16 cellular contexts compared by ENCODE assay signal in genomic region chr5:176531902-176532493, GRCh38. TPM values are rescaled to one million over a fixed set of nuclear protein-coding genes. Genes with fewer than 3 reads are reported as not detected.
DNase-seq lines count a peak whose midpoint lies in the region; ATAC-seq, FAIRE-seq and TF ChIP-seq lines count a peak whose summit lies in the region.
"Had no signal": no experiment of that assay in that cellular context is flagged by ENCODE, and none has a peak within 500 bp of the region (broad histone marks: within the 10 kb centered on the region; RNA-seq: fewer than 3 reads in every experiment).

No MANE protein-coding gene starts in this region.

- peaks cover 37% of the 10 kb centered on the region for H3K4me1 Mint-ChIP-seq in T-helper 1 cell treated with Interleukin-12 subunit alpha and Interleukin-12 subunit beta and Interleukin-4 antibody, amounts not matched to agents 30 μg/mL and 1 μg/mL, for 36 hours (ENCODE audit: low read depth)
- H3K4me1 Mint-ChIP-seq in central memory CD8-positive, alpha-beta T cell, result peaks cover 52% of the 10 kb centered on the region

- in situ Hi-C loops in GM13976 (cut with MboI; ENCODE audit: low sequenced_read_pairs, unreplicated experiment), result no loop called here

- H3K27ac Mint-ChIP-seq in T-helper 1 cell treated with Interleukin-12 subunit alpha and Interleukin-12 subunit beta and Interleukin-4 antibody, amounts not matched to agents 30 μg/mL and 1 μg/mL, for 36 hours, result peak overlapping the region; percentile 41
- peak overlapping the region; percentile 95 for H3K27ac Mint-ChIP-seq in central memory CD8-positive, alpha-beta T cell (ENCODE audit: low read depth)
- H3K27ac Mint-ChIP-seq: GM23338 had no signal

- H3K9me3 Mint-ChIP-seq in T-helper 1 cell treated with Interleukin-12 subunit alpha and Interleukin-12 subunit beta and Interleukin-4 antibody, amounts not matched to agents 30 μg/mL and 1 μg/mL, for 36 hours, result no peaks in the 10 kb centered on the region
- no peaks in the 10 kb centered on the region for H3K9me3 Mint-ChIP-seq in central memory CD8-positive, alpha-beta T cell
- H3K9me3 Mint-ChIP-seq: stimulated activated naive CD8-positive, alpha-beta T cell treated with anti-CD3 and anti-CD28 coated beads, Interleukin-15, Interleukin-2, amounts not matched to agents 100 ng/mL and 50 ng/mL, for 24 hours had no signal

- H3K36me3 Mint-ChIP-seq in T-helper 1 cell treated with Interleukin-12 subunit alpha and Interleukin-12 subunit beta and Interleukin-4 antibody, amounts not matched to agents 30 μg/mL and 1 μg/mL, for 36 hours (ENCODE audit: low read depth), result peaks cover 45% of the 10 kb centered on the region
- peaks cover 62% of the 10 kb centered on the region for H3K36me3 Mint-ChIP-seq in central memory CD8-positive, alpha-beta T cell (ENCODE audit: insufficient read depth)

- no peak for FAIRE-seq in urothelium cell line (lab: Jason Lieb, UNC)

- H3F3A ChIP-seq in Loucy (ENCODE audit: low read depth), result no peaks in the 10 kb centered on the region; the same call in 1 of the 2 replicates

- peak overlapping the region; percentile 99 for H3K9ac ChIP-seq in Loucy (ENCODE audit: low read depth, low read length, poor library complexity, severe bottlenecking)

- no peaks in the 10 kb centered on the region for H3K27me3 Mint-ChIP-seq in T-helper 1 cell treated with Interleukin-12 subunit alpha and Interleukin-12 subunit beta and Interleukin-4 antibody, amounts not matched to agents 30 μg/mL and 1 μg/mL, for 36 hours (ENCODE audit: low read depth)
- no peaks in the 10 kb centered on the region for H3K27me3 Mint-ChIP-seq in central memory CD8-positive, alpha-beta T cell
- H3K27me3 Mint-ChIP-seq: stimulated activated naive CD8-positive, alpha-beta T cell treated with anti-CD3 and anti-CD28 coated beads, Interleukin-15, Interleukin-2, amounts not matched to agents 100 ng/mL and 50 ng/mL, for 24 hours had no signal

- no peaks in the 10 kb centered on the region for H3K9me2 ChIP-seq in Loucy (replicated peaks; ENCODE audit: low read depth, low read length)

- peak overlapping the region; percentile 85 for H3K4me3 Mint-ChIP-seq in T-helper 1 cell treated with Interleukin-12 subunit alpha and Interleukin-12 subunit beta and Interleukin-4 antibody, amounts not matched to agents 30 μg/mL and 1 μg/mL, for 36 hours
- H3K4me3 Mint-ChIP-seq in central memory CD8-positive, alpha-beta T cell, result peak overlapping the region; percentile 83
- H3K4me3 Mint-ChIP-seq: GM23338 had no signal

- no peaks in the 10 kb centered on the region for H3K9me3 ChIP-seq in Loucy (ENCODE audit: insufficient read depth, low read depth, low read length)
- H3K9me3 ChIP-seq: Caco-2, left lung had no signal

- intact Hi-C loops in posterior vena cava (cut with DNase I), result loop anchor here (10.0 kb wide), 1 partner anchor 87 kb away; the partner anchor contains the start of gene FAF2 (in 2 of the 2)

- peaks cover 27% of the 10 kb centered on the region for H3K4me1 ChIP-seq in Loucy (ENCODE audit: insufficient read depth, low read length, poor library complexity, severe bottlenecking)
- H3K4me1 ChIP-seq: Caco-2 had no signal

- DNase-seq in T-helper 1 cell, result no peak
- DNase-seq in central memory CD8-positive, alpha-beta T cell (ENCODE audit: low spot score in 2 of 2), result no peak
- DNase-seq in posterior vena cava (ENCODE audit: low spot score), result peak; percentile 72
- DNase-seq in urothelium cell line (ENCODE audit: low spot score), result no peak
- DNase-seq in GM13976 (ENCODE audit: low spot score), result no peak
- DNase-seq: Caco-2, Karpas-422, NCI-H1436 treated with DMSO at 0.1 percent for 48 hours, T1000 had no signal

- H3K4me2 ChIP-seq in Loucy (ENCODE audit: low read depth, low read length, poor library complexity, severe bottlenecking), result peak overlapping the region; percentile 92
- H3K4me2 ChIP-seq: GM23338 had no signal

- H4K20me1 ChIP-seq in Loucy (ENCODE audit: insufficient read depth, low read length, poor library complexity, severe bottlenecking), result peaks cover 42% of the 10 kb centered on the region

- peak overlapping the region; percentile 71 for H3K4me3 ChIP-seq in Loucy (ENCODE audit: low read length, poor library complexity, severe bottlenecking)
- H3K4me3 ChIP-seq: GM23338, left lung had no signal

- peaks cover 72% of the 10 kb centered on the region for H3K79me2 ChIP-seq in Loucy (ENCODE audit: insufficient read depth, low read length)

- TF ChIP-seq CTCF in Loucy (conservative IDR thresholded peaks at IDR 0.05; ENCODE audit: low read length) (no peak), GM13976 (IDR thresholded peaks at IDR 0.05; ENCODE audit: borderline replicate concordance, control extremely low read depth, extremely low read depth, insufficient read depth, missing control alignments) (no peak)

- peaks cover 6% of the 10 kb centered on the region for H3K27me3 ChIP-seq in Loucy (ENCODE audit: insufficient read depth, low read length, poor library complexity, severe bottlenecking)
- H3K27me3 ChIP-seq: left lung had no signal

- H3K36me3 ChIP-seq in Loucy (ENCODE audit: insufficient read depth, low read length), result peaks cover 28% of the 10 kb centered on the region; the same call in 1 of the 2 replicates

- H2AFZ ChIP-seq in Loucy (ENCODE audit: low read length), result no peak overlapping the region
- H2AFZ ChIP-seq: GM23338 had no signal

- ATAC-seq in central memory CD8-positive, alpha-beta T cell (replicated peaks; ENCODE audit: extremely low read depth, poor library complexity, severe bottlenecking), result no peak
- no peak for ATAC-seq in GM18907 (IDR thresholded peaks at IDR 0.05; ENCODE audit: unreplicated experiment)
- ATAC-seq: GM23338, left lung had no signal

RNA-seq across cellular contexts. Expression of gene RNF44, which starts 5.2 kb away (rescaled TPM):
- 10 to 100 TPM; 16.2 to 16.6 TPM for total RNA-seq in posterior vena cava

RNA-seq across cellular contexts. Expression of gene CDHR2, which starts 17.1 kb away (rescaled TPM):
- total RNA-seq in posterior vena cava, result under 1 TPM in 1 of 2 donors, not detected in 1; 0.14 TPM
- total RNA-seq: epithelial cell of proximal tubule, GM23338 had no signal
